Comparison of ENCODE assay signal across 8 cellular contexts in the genomic region with DNA sequence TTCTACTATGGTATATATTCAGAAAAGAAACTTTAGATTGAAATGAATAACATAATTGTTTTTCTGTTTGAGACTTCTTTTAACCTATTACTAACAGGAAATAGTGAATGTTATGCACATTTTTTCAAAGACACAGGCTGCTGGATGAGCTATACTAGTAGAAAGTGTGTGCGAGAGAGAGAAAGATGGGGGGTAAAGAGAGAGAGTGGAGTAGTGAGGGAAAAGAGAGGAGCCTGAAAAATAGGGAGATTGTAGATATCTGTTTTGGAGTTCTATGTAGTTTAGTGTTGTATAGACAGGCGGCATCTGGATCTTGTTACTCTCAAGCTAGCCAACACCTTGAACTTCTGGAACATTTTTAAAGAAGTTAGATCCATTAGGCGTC. TPM values are rescaled to one million over a fixed set of nuclear protein-coding genes. Genes with fewer than 3 reads are reported as not detected.
DNase-seq lines count a peak whose midpoint lies in the region; ATAC-seq, FAIRE-seq and TF ChIP-seq lines count a peak whose summit lies in the region.
"Had no signal": no experiment of that assay in that cellular context is flagged by ENCODE, and none has a peak within 500 bp of the region (broad histone marks: within the 10 kb centered on the region; RNA-seq: fewer than 3 reads in every experiment).

No MANE protein-coding gene starts in this region.

- H3K27me3 Mint-ChIP-seq in T-cell: peaks cover 13 to 18% of the 10 kb centered on the region in 2 donors
- peaks cover 22% of the 10 kb centered on the region for H3K27me3 Mint-ChIP-seq in stimulated activated memory B cell treated with anti-CD40 and anti-IgM and Interleukin-4, amounts not matched to agents 10 μg/mL and 1 μg/mL and 100 μg/mL, for 72 hours

- intact Hi-C loops in PC-9 (cut with micrococcal nuclease; ENCODE audit: unreplicated experiment): no loop called here

- H3K9me3 ChIP-seq in PC-9 (ENCODE audit: insufficient read depth, low read depth): no peaks in the 10 kb centered on the region

- no peaks in the 10 kb centered on the region for H3K36me3 ChIP-seq in PC-9 (ENCODE audit: low read depth)
- H3K36me3 ChIP-seq: WERI-Rb-1 had no signal

- peak overlapping the region; percentile 93 for H3K4me3 ChIP-seq in fibroblast of the aortic adventitia (ENCODE audit: low read depth, low read length)
- peak overlapping the region; percentile 9 to 53 (median 37) for H3K4me3 ChIP-seq in skin epidermis
- no peak overlapping the region for H3K4me3 ChIP-seq in PC-9

- no peak for TF ChIP-seq CTCF in fibroblast of the aortic adventitia (IDR thresholded peaks at IDR 0.05; ENCODE audit: insufficient read depth, low read length)
- no peak for TF ChIP-seq CTCF in PC-9 (conservative IDR thresholded peaks at IDR 0.05)

- no peak for TF ChIP-seq POLR2A in H54 (IDR thresholded peaks at IDR 0.05; ENCODE audit: low read depth, low read length)

- peaks cover 28 to 35% (median 30%) of the 10 kb centered on the region in 3 donors for H3K4me1 Mint-ChIP-seq in T-cell
- peaks cover 19% of the 10 kb centered on the region for H3K4me1 Mint-ChIP-seq in stimulated activated memory B cell treated with anti-CD40 and anti-IgM and Interleukin-4, amounts not matched to agents 10 μg/mL and 1 μg/mL and 100 μg/mL, for 72 hours

- no peaks in the 10 kb centered on the region for H3K27me3 ChIP-seq in PC-9 (ENCODE audit: insufficient read depth, low read depth)

- DNase-seq in H54 (ENCODE audit: insufficient read length, low spot score) (no peak), T-cell (no peak), fibroblast of the aortic adventitia (ENCODE audit: low read depth) (peak; percentile 49), pons (ENCODE audit: low spot score) (no peak), PC-9 (no peak)
- DNase-seq: WERI-Rb-1 had no signal

- no peak overlapping the region for H3K4me2 ChIP-seq in PC-9

- H2AFZ ChIP-seq in PC-9: no peak overlapping the region

- H3K4me1 ChIP-seq in PC-9 (replicated peaks; ENCODE audit: insufficient read depth): no peaks in the 10 kb centered on the region; the same call in 1 of the 2 replicates

- no peaks in the 10 kb centered on the region for H3F3A ChIP-seq in PC-9 (ENCODE audit: insufficient read depth, low read depth)

- H3K27ac Mint-ChIP-seq in T-cell: peak overlapping the region in 1 of 2 donors; percentile 53
- H3K27ac Mint-ChIP-seq in stimulated activated memory B cell treated with anti-CD40 and anti-IgM and Interleukin-4, amounts not matched to agents 10 μg/mL and 1 μg/mL and 100 μg/mL, for 72 hours: no peak overlapping the region

- POLR2A ChIA-PET in T-cell (lab: Charles Lee): no interaction called here
- POLR2A ChIA-PET in PC-9 (lab: Charles Lee; ENCODE audit: unreplicated experiment): no interaction called here

- peak; percentile 30 for FAIRE-seq in H54 (lab: Jason Lieb, UNC)

- CTCF ChIA-PET in T-cell (lab: Charles Lee): no interaction called here
- CTCF ChIA-PET in PC-9 (lab: Charles Lee): no interaction called here

- no peaks in the 10 kb centered on the region for H4K20me1 ChIP-seq in PC-9 (ENCODE audit: insufficient read depth)

- no peaks in the 10 kb centered on the region for H3K36me3 Mint-ChIP-seq in T-cell
- no peaks in the 10 kb centered on the region for H3K36me3 Mint-ChIP-seq in stimulated activated memory B cell treated with anti-CD40 and anti-IgM and Interleukin-4, amounts not matched to agents 10 μg/mL and 1 μg/mL and 100 μg/mL, for 72 hours

- no peaks in the 10 kb centered on the region for H3K9me2 ChIP-seq in PC-9 (ENCODE audit: insufficient read depth)

- H3K27ac ChIP-seq in skin epidermis (peak overlapping the region in 19 of 21 experiments; percentile 9 to 90 (median 75)), PC-9 (no peak overlapping the region)
- H3K27ac ChIP-seq: WERI-Rb-1 had no signal

- H3K4me3 Mint-ChIP-seq in T-cell: peak overlapping the region; percentile 10 to 90 (median 81)
- no peak overlapping the region for H3K4me3 Mint-ChIP-seq in stimulated activated memory B cell treated with anti-CD40 and anti-IgM and Interleukin-4, amounts not matched to agents 10 μg/mL and 1 μg/mL and 100 μg/mL, for 72 hours

- H3K79me2 ChIP-seq in PC-9 (ENCODE audit: low read depth): no peaks in the 10 kb centered on the region

- H3K9me3 Mint-ChIP-seq in T-cell: no peaks in the 10 kb centered on the region
- no peaks in the 10 kb centered on the region for H3K9me3 Mint-ChIP-seq in stimulated activated memory B cell treated with anti-CD40 and anti-IgM and Interleukin-4, amounts not matched to agents 10 μg/mL and 1 μg/mL and 100 μg/mL, for 72 hours

- no TSS peak for BruUV-seq in PC-9 (replicated peaks; lab: Mats Ljungman, UMichigan)

- ATAC-seq in T-cell (replicated peaks in 1 of 4): no peak
- no peak for ATAC-seq in stimulated activated memory B cell treated with anti-CD40 and anti-IgM and Interleukin-4, amounts not matched to agents 10 μg/mL and 1 μg/mL and 100 μg/mL, for 72 hours

RNA-seq across cellular contexts. Expression of a gene that starts 2.4 kb away (rescaled TPM):
- total RNA-seq in T-cell (1 to 10 TPM in 4 of 5 donors, under 1 TPM in 1; 0.62 to 2.9 (median 1.4) TPM), fibroblast of the aortic adventitia (ENCODE audit: low replicate concordance) (68.4 and 84.1 TPM in 2 replicates), PC-9 (2021) (3.5 and 3.9 TPM in 2 replicates)

Comparison
In these comparisons a context has a peak if more than half of its experiments do, and no peak if none do; other contexts are left out.
1. RNA of a gene that starts 2.4 kb away (total RNA-seq): 68.4 to 84.1 TPM in fibroblast of the aortic adventitia; 3.5 to 3.9 TPM in PC-9 and 0.62 to 2.9 TPM in T-cell; every median in the first group is over 10 times any median in the second.